11 cellular contexts compared by ENCODE assay signal in genomic region chr22:39920134-39920743, GRCh38. TPM values are rescaled to one million over a fixed set of nuclear protein-coding genes. Genes with fewer than 3 reads are reported as not detected.
DNase-seq lines count a peak whose midpoint lies in the region; ATAC-seq lines count a peak whose summit lies in the region.
"Had no signal": no experiment of that assay in that cellular context is flagged by ENCODE, and none has a peak within 500 bp of the region (broad histone marks: within the 10 kb centered on the region; RNA-seq: fewer than 3 reads in every experiment).

No MANE protein-coding gene starts in this region.

- H3K36me3 Mint-ChIP-seq in activated CD8-positive, alpha-beta memory T cell treated with anti-CD3 and anti-CD28 coated beads, Interleukin-2, amount 10 ng/mL, durations not matched to agents 7 days and 5 days, result peaks cover 67% of the 10 kb centered on the region
- H3K36me3 Mint-ChIP-seq in activated naive CD8-positive, alpha-beta T cell treated with anti-CD3 and anti-CD28 coated beads, Interleukin-2, amount 50 U/mL, for 24 hours (ENCODE audit: low read depth), result peaks cover 5% of the 10 kb centered on the region
- H3K36me3 Mint-ChIP-seq: mesothelial cell of epicardium had no signal

- peak overlapping the region; percentile 97 for H3K27ac Mint-ChIP-seq in activated CD8-positive, alpha-beta memory T cell treated with anti-CD3 and anti-CD28 coated beads, Interleukin-2, amount 10 ng/mL, durations not matched to agents 7 days and 5 days
- H3K27ac Mint-ChIP-seq in activated naive CD8-positive, alpha-beta T cell treated with anti-CD3 and anti-CD28 coated beads, Interleukin-2, amount 50 U/mL, for 24 hours, result peak overlapping the region; percentile 91
- H3K27ac Mint-ChIP-seq: mesothelial cell of epicardium had no signal

- CTCF ChIA-PET in activated CD8-positive, alpha-beta memory T cell treated with anti-CD3 and anti-CD28 coated beads, Interleukin-2, amount 10 ng/mL, durations not matched to agents 7 days and 5 days (lab: Charles Lee), result interaction anchor here (0.7 to 11.4 kb wide), 7 partner anchors 10 to 29 kb away, joined by 3 to 171 read pairs (median 8); no protein-coding TSS in a partner anchor

- peaks cover 88% of the 10 kb centered on the region for H3K4me1 Mint-ChIP-seq in activated CD8-positive, alpha-beta memory T cell treated with anti-CD3 and anti-CD28 coated beads, Interleukin-2, amount 10 ng/mL, durations not matched to agents 7 days and 5 days
- peaks cover 95% of the 10 kb centered on the region for H3K4me1 Mint-ChIP-seq in activated naive CD8-positive, alpha-beta T cell treated with anti-CD3 and anti-CD28 coated beads, Interleukin-2, amount 50 U/mL, for 24 hours

- DNase-seq in T-helper 1 cell (peak in 4 of 5 donors; percentile 41 to 87 (median 46)), UCSD-AML1 (lab: John Stamatoyannopoulos, UW; ENCODE audit: unreplicated experiment) (no peak), NCI-H1105 treated with DMSO at 0.1 percent for 48 hours (lab: John Stamatoyannopoulos, UW) (no peak), kidney glomerular epithelial cell (lab: John Stamatoyannopoulos, UW) (no peak)
- peak; percentile 86 for DNase-seq in activated CD8-positive, alpha-beta memory T cell treated with anti-CD3 and anti-CD28 coated beads, Interleukin-2, amount 10 ng/mL, durations not matched to agents 7 days and 5 days
- peak; percentile 67 for DNase-seq in activated naive CD8-positive, alpha-beta T cell treated with anti-CD3 and anti-CD28 coated beads, Interleukin-2, amount 50 U/mL, for 24 hours
- DNase-seq in stimulated activated CD4-positive, alpha-beta T cell treated with anti-CD3 and anti-CD28 coated beads, Interleukin-4, amount 100 ng/mL, for 24 hours, result peak; percentile 76
- DNase-seq: cerebellar nuclear complex, MG63 had no signal

- no peaks in the 10 kb centered on the region for H3K9me3 Mint-ChIP-seq in activated CD8-positive, alpha-beta memory T cell treated with anti-CD3 and anti-CD28 coated beads, Interleukin-2, amount 10 ng/mL, durations not matched to agents 7 days and 5 days (ENCODE audit: low read depth)
- no peaks in the 10 kb centered on the region for H3K9me3 Mint-ChIP-seq in activated naive CD8-positive, alpha-beta T cell treated with anti-CD3 and anti-CD28 coated beads, Interleukin-2, amount 50 U/mL, for 24 hours
- H3K9me3 Mint-ChIP-seq: mesothelial cell of epicardium had no signal

- H3K4me3 Mint-ChIP-seq in activated CD8-positive, alpha-beta memory T cell treated with anti-CD3 and anti-CD28 coated beads, Interleukin-2, amount 10 ng/mL, durations not matched to agents 7 days and 5 days, result peak overlapping the region; percentile 79
- H3K4me3 Mint-ChIP-seq in activated naive CD8-positive, alpha-beta T cell treated with anti-CD3 and anti-CD28 coated beads, Interleukin-2, amount 50 U/mL, for 24 hours, result peak overlapping the region; percentile 63
- H3K4me3 Mint-ChIP-seq: mesothelial cell of epicardium had no signal

- no peaks in the 10 kb centered on the region for H3K27me3 Mint-ChIP-seq in activated CD8-positive, alpha-beta memory T cell treated with anti-CD3 and anti-CD28 coated beads, Interleukin-2, amount 10 ng/mL, durations not matched to agents 7 days and 5 days
- no peaks in the 10 kb centered on the region for H3K27me3 Mint-ChIP-seq in activated naive CD8-positive, alpha-beta T cell treated with anti-CD3 and anti-CD28 coated beads, Interleukin-2, amount 50 U/mL, for 24 hours

- peak; percentile 66 for ATAC-seq in activated CD8-positive, alpha-beta memory T cell treated with anti-CD3 and anti-CD28 coated beads, Interleukin-2, amount 10 ng/mL, durations not matched to agents 7 days and 5 days
- ATAC-seq in activated naive CD8-positive, alpha-beta T cell treated with anti-CD3 and anti-CD28 coated beads, Interleukin-2, amount 50 U/mL, for 24 hours, result peak; percentile 79
- ATAC-seq in HG03025 (IDR thresholded peaks at IDR 0.05; ENCODE audit: low FRiP score, unreplicated experiment), result no peak

RNA-seq across cellular contexts. Expression of gene GRAP2, which starts 19.4 kb away (rescaled TPM):
- total RNA-seq in activated CD8-positive, alpha-beta memory T cell treated with anti-CD3 and anti-CD28 coated beads, Interleukin-2, amount 10 ng/mL, durations not matched to agents 7 days and 5 days, result 100 to 1,000 TPM; 183 to 257 TPM
- total RNA-seq: mesothelial cell of epicardium had no signal

RNA-seq across cellular contexts. Expression of gene ENTHD1, which starts 26.7 kb away (rescaled TPM):
- under 1 TPM; 0.21 to 0.41 TPM for total RNA-seq in activated CD8-positive, alpha-beta memory T cell treated with anti-CD3 and anti-CD28 coated beads, Interleukin-2, amount 10 ng/mL, durations not matched to agents 7 days and 5 days
- total RNA-seq: mesothelial cell of epicardium had no signal

RNA-seq across cellular contexts. Expression of gene TMA7B, which starts 40.0 kb away (rescaled TPM):
- total RNA-seq in activated CD8-positive, alpha-beta memory T cell treated with anti-CD3 and anti-CD28 coated beads, Interleukin-2, amount 10 ng/mL, durations not matched to agents 7 days and 5 days, result 10 to 100 TPM in 1 of 2 experiments, 1 to 10 TPM in 1; 5.1 to 11.0 TPM
- total RNA-seq: mesothelial cell of epicardium had no signal

Comparison
In these comparisons a context has a peak if more than half of its experiments do, and no peak if none do; other contexts are left out.
1. DNase-seq: peak in T-helper 1 cell (4 of 5), activated CD8-positive, alpha-beta memory T cell treated with anti-CD3 and anti-CD28 coated beads, Interleukin-2, amount 10 ng/mL, durations not matched to agents 7 days and 5 days (single experiment), activated naive CD8-positive, alpha-beta T cell treated with anti-CD3 and anti-CD28 coated beads, Interleukin-2, amount 50 U/mL, for 24 hours (single experiment) and stimulated activated CD4-positive, alpha-beta T cell treated with anti-CD3 and anti-CD28 coated beads, Interleukin-4, amount 100 ng/mL, for 24 hours (single experiment); none in UCSD-AML1 (single experiment), NCI-H1105 treated with DMSO at 0.1 percent for 48 hours (single experiment) and kidney glomerular epithelial cell (single experiment).